ENCODE assay signal across 39 cellular contexts in genomic region chr2:77938462-77938861, GRCh38.
"Had no signal": no experiment of that assay in that cellular context is flagged by ENCODE, and none has a peak within 500 bp of the region (broad histone marks: within the 10 kb centered on the region; RNA-seq: fewer than 3 reads in every experiment).

No MANE protein-coding gene starts in this region.

- FAIRE-seq: astrocyte, bronchial epithelial cell had no signal

- H3K9me3 ChIP-seq: adrenal gland, ascending aorta, body of pancreas, breast epithelium had no signal

- H3K27me3 ChIP-seq: adrenal gland, ascending aorta, body of pancreas, brain microvascular endothelial cell, breast epithelium, cardiac muscle cell had no signal

- H3K27me3 Mint-ChIP-seq: activated naive CD4-positive, alpha-beta T cell treated with anti-CD3 and anti-CD28 coated beads, Interleukin-2, amount 10 ng/mL, durations not matched to agents 7 days and 5 days; activated naive CD4-positive, alpha-beta T cell treated with anti-CD3 and anti-CD28 coated beads, Interleukin-2, amount 50 U/mL, for 24 hours; activated naive CD8-positive, alpha-beta T cell; activated naive CD8-positive, alpha-beta T cell treated with anti-CD3 and anti-CD28 coated beads for 36 hours; activated naive CD8-positive, alpha-beta T cell treated with anti-CD3 and anti-CD28 coated beads, Interleukin-2, amount 10 ng/mL, durations not matched to agents 7 days and 5 days; activated naive CD8-positive, alpha-beta T cell treated with anti-CD3 and anti-CD28 coated beads, Interleukin-2, amount 50 U/mL, for 24 hours; activated T-cell treated with anti-CD3 and anti-CD28 coated beads, Interleukin-2, amount 50 U/mL, for 24 hours; activated T-helper 17 cell treated with anti-CD3 and anti-CD28 coated beads, Interleukin-2, amount 50 U/mL, for 72 hours; brain; central memory CD8-positive, alpha-beta T cell had no signal

- H3K36me3 ChIP-seq: adrenal gland, ascending aorta, brain microvascular endothelial cell, breast epithelium, cardiac muscle cell had no signal

- H3K4me1 Mint-ChIP-seq: activated naive CD4-positive, alpha-beta T cell treated with anti-CD3 and anti-CD28 coated beads, Interleukin-2, amount 10 ng/mL, durations not matched to agents 7 days and 5 days; activated naive CD4-positive, alpha-beta T cell treated with anti-CD3 and anti-CD28 coated beads, Interleukin-2, amount 50 U/mL, for 24 hours; activated naive CD8-positive, alpha-beta T cell treated with anti-CD3 and anti-CD28 coated beads for 36 hours; activated naive CD8-positive, alpha-beta T cell treated with anti-CD3 and anti-CD28 coated beads, Interleukin-2, amount 10 ng/mL, durations not matched to agents 7 days and 5 days; activated naive CD8-positive, alpha-beta T cell treated with anti-CD3 and anti-CD28 coated beads, Interleukin-2, amount 50 U/mL, for 24 hours; activated T-helper 17 cell treated with anti-CD3 and anti-CD28 coated beads, Interleukin-2, amount 50 U/mL, for 72 hours; brain; central memory CD8-positive, alpha-beta T cell had no signal

- H3K9me3 Mint-ChIP-seq: activated naive CD8-positive, alpha-beta T cell treated with anti-CD3 and anti-CD28 coated beads for 36 hours; brain had no signal

- H3K4me1 ChIP-seq: adrenal gland, ascending aorta, body of pancreas, breast epithelium had no signal

- H3K27ac ChIP-seq: adrenal gland, ascending aorta, body of pancreas, brain microvascular endothelial cell, breast epithelium, cardiac muscle cell had no signal

- DNase-seq: activated effector memory CD4-positive, alpha-beta T cell treated with anti-CD3 and anti-CD28 coated beads, Interleukin-2, amount 50 U/mL, for 16 hours; activated effector memory CD4-positive, alpha-beta T cell treated with Interleukin-2 at 50 U/mL for 16 hours; activated gamma-delta T cell; activated gamma-delta T cell treated with Interleukin-2 at 50 U/mL for 16 hours; activated naive CD4-positive, alpha-beta T cell; activated naive CD4-positive, alpha-beta T cell treated with anti-CD3 and anti-CD28 coated beads for 36 hours; activated naive CD4-positive, alpha-beta T cell treated with anti-CD3 and anti-CD28 coated beads, Interleukin-2, amount 10 ng/mL, durations not matched to agents 7 days and 5 days; activated naive CD4-positive, alpha-beta T cell treated with anti-CD3 and anti-CD28 coated beads, Interleukin-2, amount 50 U/mL, for 16 hours; activated naive CD4-positive, alpha-beta T cell treated with Interleukin-2 at 50 U/mL for 16 hours; activated naive CD8-positive, alpha-beta T cell treated with anti-CD3 and anti-CD28 coated beads for 36 hours; activated naive CD8-positive, alpha-beta T cell treated with anti-CD3 and anti-CD28 coated beads, Interleukin-2, amount 10 ng/mL, durations not matched to agents 7 days and 5 days; activated naive CD8-positive, alpha-beta T cell treated with anti-CD3 and anti-CD28 coated beads, Interleukin-2, amount 50 U/mL, for 24 hours; activated T-cell treated with anti-CD3 and anti-CD28 coated beads, Interleukin-2, amount 50 U/mL, for 24 hours; activated T-cell treated with anti-CD3 and anti-CD28 coated beads, Interleukin-2, amount 50 U/mL, for 4 hours; activated T-cell treated with anti-CD3 and anti-CD28 coated beads, Interleukin-2, amount 50 U/mL, for 48 hours; activated T-cell treated with anti-CD3 and anti-CD28 coated beads, Interleukin-2, amount 50 U/mL, for 72 hours; adrenal gland; amniotic stem cell; amygdala; anterior cingulate cortex; aorta; body of pancreas; brain microvascular endothelial cell; caudate nucleus; central memory CD4-positive, alpha-beta T cell; cerebellar nuclear complex had no signal

- H3K27ac Mint-ChIP-seq: activated naive CD4-positive, alpha-beta T cell treated with anti-CD3 and anti-CD28 coated beads for 36 hours; activated naive CD4-positive, alpha-beta T cell treated with anti-CD3 and anti-CD28 coated beads, Interleukin-2, amount 10 ng/mL, durations not matched to agents 7 days and 5 days; activated naive CD4-positive, alpha-beta T cell treated with anti-CD3 and anti-CD28 coated beads, Interleukin-2, amount 50 U/mL, for 24 hours; activated naive CD4-positive, alpha-beta T cell treated with anti-CD3 and anti-CD28 coated beads, Interleukin-2, amount 50 U/mL, for 72 hours; activated naive CD8-positive, alpha-beta T cell; activated naive CD8-positive, alpha-beta T cell treated with anti-CD3 and anti-CD28 coated beads for 36 hours; activated naive CD8-positive, alpha-beta T cell treated with anti-CD3 and anti-CD28 coated beads, Interleukin-2, amount 10 ng/mL, durations not matched to agents 7 days and 5 days; activated naive CD8-positive, alpha-beta T cell treated with anti-CD3 and anti-CD28 coated beads, Interleukin-2, amount 50 U/mL, for 24 hours; activated T-cell treated with anti-CD3 and anti-CD28 coated beads, Interleukin-2, amount 50 U/mL, for 24 hours; activated T-cell treated with anti-CD3 and anti-CD28 coated beads, Interleukin-2, amount 50 U/mL, for 72 hours; activated T-helper 1 cell treated with anti-CD3 and anti-CD28 coated beads, Interleukin-12 subunit alpha, Interleukin-12 subunit beta, Interleukin-2, Interleukin-4 antibody, amounts not matched to agents 30 ng/mL and 10 ng/mL and 1 ng/mL, durations not matched to agents 14 hours and 24 hours and 36 hours; activated T-helper 17 cell treated with anti-CD3 and anti-CD28 coated beads, Interleukin-2, amount 50 U/mL, for 72 hours; activated T-helper 2 cell treated with anti-CD3 and anti-CD28 coated beads, Interferon-gamma antibody, Interleukin-2, Interleukin-4, amounts not matched to agents 10 μg/mL and 5 μg/mL and 100 μg/mL, durations not matched to agents 14 hours and 24 hours and 36 hours; brain had no signal

- H3K4me3 Mint-ChIP-seq: activated naive CD4-positive, alpha-beta T cell treated with anti-CD3 and anti-CD28 coated beads for 36 hours; activated naive CD4-positive, alpha-beta T cell treated with anti-CD3 and anti-CD28 coated beads, Interleukin-2, amount 10 ng/mL, durations not matched to agents 7 days and 5 days; activated naive CD4-positive, alpha-beta T cell treated with anti-CD3 and anti-CD28 coated beads, Interleukin-2, amount 50 U/mL, for 24 hours; activated naive CD8-positive, alpha-beta T cell; activated naive CD8-positive, alpha-beta T cell treated with anti-CD3 and anti-CD28 coated beads for 36 hours; activated naive CD8-positive, alpha-beta T cell treated with anti-CD3 and anti-CD28 coated beads, Interleukin-2, amount 10 ng/mL, durations not matched to agents 7 days and 5 days; activated naive CD8-positive, alpha-beta T cell treated with anti-CD3 and anti-CD28 coated beads, Interleukin-2, amount 50 U/mL, for 24 hours; activated T-cell treated with anti-CD3 and anti-CD28 coated beads, Interleukin-2, amount 50 U/mL, for 24 hours; activated T-cell treated with anti-CD3 and anti-CD28 coated beads, Interleukin-2, amount 50 U/mL, for 4 hours; activated T-cell treated with anti-CD3 and anti-CD28 coated beads, Interleukin-2, amount 50 U/mL, for 72 hours; activated T-helper 1 cell treated with anti-CD3 and anti-CD28 coated beads, Interleukin-12 subunit alpha, Interleukin-12 subunit beta, Interleukin-2, Interleukin-4 antibody, amounts not matched to agents 30 ng/mL and 10 ng/mL and 1 ng/mL, durations not matched to agents 14 hours and 24 hours and 36 hours; activated T-helper 17 cell treated with anti-CD3 and anti-CD28 coated beads, Interleukin-2, amount 50 U/mL, for 72 hours; brain; central memory CD8-positive, alpha-beta T cell had no signal

- H3K4me3 ChIP-seq: adrenal gland, ascending aorta, body of pancreas, breast epithelium, cardiac muscle cell had no signal

- ATAC-seq: activated naive CD4-positive, alpha-beta T cell treated with anti-CD3 and anti-CD28 coated beads, Interleukin-2, amount 50 U/mL, for 72 hours; activated naive CD8-positive, alpha-beta T cell treated with anti-CD3 and anti-CD28 coated beads, Interleukin-2, amount 50 U/mL, for 24 hours; activated T-cell treated with anti-CD3 and anti-CD28 coated beads, Interleukin-2, amount 50 U/mL, for 4 hours; activated T-cell treated with anti-CD3 and anti-CD28 coated beads, Interleukin-2, amount 50 U/mL, for 72 hours; activated T-helper 17 cell treated with anti-CD3 and anti-CD28 coated beads, Interleukin-2, amount 50 U/mL, for 72 hours; body of pancreas had no signal

- H3K36me3 Mint-ChIP-seq: activated naive CD4-positive, alpha-beta T cell treated with anti-CD3 and anti-CD28 coated beads, Interleukin-2, amount 10 ng/mL, durations not matched to agents 7 days and 5 days; activated naive CD4-positive, alpha-beta T cell treated with anti-CD3 and anti-CD28 coated beads, Interleukin-2, amount 50 U/mL, for 24 hours; activated naive CD4-positive, alpha-beta T cell treated with anti-CD3 and anti-CD28 coated beads, Interleukin-2, amount 50 U/mL, for 72 hours; activated naive CD8-positive, alpha-beta T cell; activated naive CD8-positive, alpha-beta T cell treated with anti-CD3 and anti-CD28 coated beads for 36 hours; activated naive CD8-positive, alpha-beta T cell treated with anti-CD3 and anti-CD28 coated beads, Interleukin-2, amount 10 ng/mL, durations not matched to agents 7 days and 5 days; brain had no signal
